Comparison of ENCODE assay signal across 7 cellular contexts in the genomic region with DNA sequence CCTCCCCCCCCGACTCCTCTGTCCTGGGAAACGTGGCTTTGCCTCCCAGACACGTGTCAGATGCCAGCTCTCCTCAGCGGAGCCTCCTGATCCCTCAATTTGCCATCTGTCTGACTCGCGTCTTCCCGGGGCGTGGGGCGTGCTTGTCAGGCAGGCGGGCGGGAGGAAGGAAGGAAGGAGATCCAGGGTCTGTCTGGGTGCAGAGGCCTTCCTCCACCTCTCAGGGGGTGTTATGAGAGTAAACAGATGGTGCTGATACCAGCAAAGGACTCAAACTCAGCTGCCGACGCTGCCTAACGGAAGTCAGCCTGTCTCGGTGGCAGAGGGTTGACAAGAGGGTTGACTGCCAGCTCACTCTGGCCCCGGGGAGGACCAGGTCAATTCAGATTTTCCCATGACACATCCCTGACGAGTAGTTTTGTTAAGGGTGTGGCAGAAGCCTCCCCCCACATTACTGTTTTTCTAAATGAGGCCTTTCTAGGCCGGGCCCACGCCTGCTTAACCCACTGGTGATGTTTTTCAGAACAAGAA. TPM values are rescaled to one million over a fixed set of nuclear protein-coding genes. Genes with fewer than 3 reads are reported as not detected.
DNase-seq lines count a peak whose midpoint lies in the region; ATAC-seq and TF ChIP-seq lines count a peak whose summit lies in the region.

No MANE protein-coding gene starts in this region.

- H3K14ac ChIP-seq in trophoblast cell (ENCODE audit: low read length), result no peak overlapping the region

- ATAC-seq in HG02884 (IDR thresholded peaks at IDR 0.05; ENCODE audit: unreplicated experiment), result no peak

- H3K79me2 ChIP-seq in trophoblast cell (ENCODE audit: control insufficient read depth, insufficient read depth, low read length, poor library complexity), result no peaks in the 10 kb centered on the region

- H3K79me1 ChIP-seq in trophoblast cell (ENCODE audit: low read length), result no peaks in the 10 kb centered on the region

- 64% methylated on average over 19 of the region's 19 CpGs for WGBS in esophagus muscularis mucosa
- no CpG with 5 or more reads among the region's 19 CpGs for WGBS in trophoblast cell (ENCODE audit: extremely low coverage, insufficient coverage, insufficient read length)

- no peak overlapping the region for H3K18ac ChIP-seq in trophoblast cell (ENCODE audit: low read length)

- no peak overlapping the region for H3K4me2 ChIP-seq in trophoblast cell (ENCODE audit: low read length)

- no peak overlapping the region for H3K23ac ChIP-seq in trophoblast cell (ENCODE audit: low read length)

- no peak overlapping the region for H2BK120ac ChIP-seq in trophoblast cell (ENCODE audit: insufficient read depth, low read length, poor library complexity)

- DNase-seq in NCI-H524 treated with DMSO at 0.1 percent for 48 hours (lab: John Stamatoyannopoulos, UW) (peak; percentile 98), activated T-cell treated with anti-CD3 and anti-CD28 coated beads for 1 hour (ENCODE audit: low read depth) (peak; percentile 58), esophagus muscularis mucosa (ENCODE audit: extremely low spot score) (no peak), COR-L47 (lab: John Stamatoyannopoulos, UW) (no peak), trophoblast cell (no peak)
- peak; percentile 86 for DNase-seq in stimulated activated CD4-positive, alpha-beta T cell treated with anti-CD3 and anti-CD28 coated beads, Interleukin-15, amount 100 ng/mL, for 24 hours

- no peak overlapping the region for H4K12ac ChIP-seq in trophoblast cell (ENCODE audit: low read depth, low read length)

- no peaks in the 10 kb centered on the region for H3K27me3 ChIP-seq in esophagus muscularis mucosa
- H3K27me3 ChIP-seq in trophoblast cell (ENCODE audit: insufficient read depth, low read length), result no peaks in the 10 kb centered on the region

- H2AFZ ChIP-seq in trophoblast cell (ENCODE audit: insufficient read depth, low read length, poor library complexity), result no peak overlapping the region

- H3K4ac ChIP-seq in trophoblast cell (ENCODE audit: low read depth, low read length), result no peak overlapping the region

- H3K4me1 ChIP-seq in esophagus muscularis mucosa (peaks cover 64 to 76% (median 67%) of the 10 kb centered on the region in 4 donors), trophoblast cell (ENCODE audit: control insufficient read depth in 1 of 2, insufficient read depth in 2 of 2, low read length in 2 of 2) (peaks cover 5 to 11% of the 10 kb centered on the region in 2 experiments)

- no peak overlapping the region for H3K9ac ChIP-seq in trophoblast cell (ENCODE audit: low read length)

- H2AK5ac ChIP-seq in trophoblast cell (ENCODE audit: low read length), result no peak overlapping the region

- H3K27ac ChIP-seq in esophagus muscularis mucosa (replicated peaks in 1 of 4) (peak overlapping the region in 3 of 4 donors; percentile 38 to 60 (median 41)), trophoblast cell (ENCODE audit: low read depth, low read length) (no peak overlapping the region)

- no peak overlapping the region for H2BK12ac ChIP-seq in trophoblast cell (ENCODE audit: low read length)

- no peak overlapping the region for H2BK5ac ChIP-seq in trophoblast cell (ENCODE audit: low read depth, low read length, poor library complexity)

- no peak for TF ChIP-seq CTCF in esophagus muscularis mucosa (IDR thresholded peaks at IDR 0.05)

- intact Hi-C loops in esophagus muscularis mucosa (cut with DNase I), result no loop called here

- TF ChIP-seq EP300 in esophagus muscularis mucosa (IDR thresholded peaks at IDR 0.05), result no peak

- H3K36me3 ChIP-seq in esophagus muscularis mucosa (peaks cover 13 to 87% (median 73%) of the 10 kb centered on the region in 4 donors), trophoblast cell (ENCODE audit: control insufficient read depth in 1 of 2, insufficient read depth in 2 of 2, low read length in 2 of 2) (peaks cover 47 to 49% of the 10 kb centered on the region in 2 experiments)

- H3K9me3 ChIP-seq in esophagus muscularis mucosa (no peaks in the 10 kb centered on the region), trophoblast cell (ENCODE audit: insufficient read depth, low read depth, low read length) (peaks cover 4% of the 10 kb centered on the region)

- H3K4me3 ChIP-seq in esophagus muscularis mucosa (no peak overlapping the region), trophoblast cell (ENCODE audit: low read depth, low read length) (no peak overlapping the region)

- H4K91ac ChIP-seq in trophoblast cell (ENCODE audit: low read depth, low read length), result no peak overlapping the region

- no peak for TF ChIP-seq POLR2A in esophagus muscularis mucosa (IDR thresholded peaks at IDR 0.05; ENCODE audit: low read depth)

- no peak overlapping the region for H4K8ac ChIP-seq in trophoblast cell (ENCODE audit: low read depth, low read length)

RNA-seq across cellular contexts. Expression of a gene that starts 17.0 kb away (rescaled TPM):
- 10 to 100 TPM in 3 of 4 donors, 1 to 10 TPM in 1; 9.4 to 22.2 (median 14.7) TPM for total RNA-seq in esophagus muscularis mucosa
- 65.9 and 67.3 TPM in 2 replicates for polyA plus RNA-seq in trophoblast cell (2013)

RNA-seq across cellular contexts. Expression of a gene that starts 52.2 kb away (rescaled TPM):
- 1 to 10 TPM; 1.2 to 2.8 (median 1.7) TPM for total RNA-seq in esophagus muscularis mucosa
- 1.4 and 1.5 TPM in 2 replicates for polyA plus RNA-seq in trophoblast cell (2013)

Comparison
In these comparisons a context has a peak if more than half of its experiments do, and no peak if none do; other contexts are left out.
1. DNase-seq: peak in NCI-H524 treated with DMSO at 0.1 percent for 48 hours (single experiment), activated T-cell treated with anti-CD3 and anti-CD28 coated beads for 1 hour (single experiment) and stimulated activated CD4-positive, alpha-beta T cell treated with anti-CD3 and anti-CD28 coated beads, Interleukin-15, amount 100 ng/mL, for 24 hours (single experiment); none in esophagus muscularis mucosa (single experiment), COR-L47 (single experiment) and trophoblast cell (0 of 2).